Comparison of ENCODE assay signal across 8 cellular contexts in the genomic region with DNA sequence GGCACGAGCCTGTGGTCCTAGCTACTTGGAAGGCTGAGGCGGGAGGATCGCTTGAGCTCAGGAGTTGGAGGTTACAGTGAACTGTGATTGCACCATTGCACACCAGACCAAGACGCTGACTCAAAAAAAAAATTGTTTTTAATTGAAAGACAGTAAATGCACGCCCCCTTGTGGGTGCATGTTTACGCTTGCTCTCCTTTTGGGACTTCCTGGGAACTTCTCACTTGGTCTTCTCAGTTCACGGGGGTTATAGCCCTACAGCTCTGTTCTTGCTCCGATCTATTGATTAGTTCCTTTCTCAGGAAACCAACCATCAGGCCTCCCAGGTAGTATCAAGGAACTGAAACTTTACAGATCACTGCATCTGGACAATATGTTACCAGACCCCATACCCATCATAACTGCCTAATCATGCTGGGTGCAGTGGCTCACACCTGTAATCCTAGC. TPM values are rescaled to one million over a fixed set of nuclear protein-coding genes. Genes with fewer than 3 reads are reported as not detected.
A peak's percentile ranks its signal among the peaks of the same experiment; 100 is the strongest.
DNase-seq lines count a peak whose midpoint lies in the region; ATAC-seq and TF ChIP-seq lines count a peak whose summit lies in the region.

No MANE protein-coding gene starts in this region.

- intact Hi-C loops in uterus (cut with DNase I; ENCODE audit: low total_unique reads), result no loop called here

- H2AFZ ChIP-seq in parathyroid adenoma, result peak overlapping the region; percentile 30

- no peak for TF ChIP-seq POLR2A in uterus (IDR thresholded peaks at IDR 0.05)

- peak; percentile 59 for ATAC-seq in GM18907 (IDR thresholded peaks at IDR 0.05; ENCODE audit: unreplicated experiment)

- peak; percentile 74 for TF ChIP-seq CTCF in BE2C (IDR thresholded peaks at IDR 0.05; ENCODE audit: low read depth, low read length)
- peak; percentile 71 for TF ChIP-seq CTCF in RWPE1 (conservative IDR thresholded peaks at IDR 0.05; ENCODE audit: low read depth)
- TF ChIP-seq CTCF in fibroblast of villous mesenchyme (IDR thresholded peaks at IDR 0.05; ENCODE audit: insufficient read depth, low read depth, low read length), result peak; percentile 64
- TF ChIP-seq CTCF in parathyroid adenoma (IDR thresholded peaks at IDR 0.05), result peak; percentile 63
- TF ChIP-seq CTCF in uterus (IDR thresholded peaks at IDR 0.05), result peak; percentile 56 to 73 (median 62)

- DNase-seq in BE2C (peak; percentile 86), HuH-7 (ENCODE audit: low spot score) (peak; percentile 57), RWPE1 (ENCODE audit: low spot score) (peak; percentile 59), fibroblast of villous mesenchyme (ENCODE audit: low read depth) (peak; percentile 89), uterus (peak; percentile 72 to 85)
- peak; percentile 86 to 87 for DNase-seq in activated T-cell treated with anti-CD3 and anti-CD28 coated beads, Interleukin-2, amount 50 U/mL, for 48 hours

- H3K27me3 ChIP-seq in BE2C (no peaks in the 10 kb centered on the region), parathyroid adenoma (ENCODE audit: control insufficient read depth, insufficient read depth, low read length) (no peaks in the 10 kb centered on the region), uterus (no peaks in the 10 kb centered on the region)

- H3K79me2 ChIP-seq in parathyroid adenoma, result no peaks in the 10 kb centered on the region

- no peak overlapping the region for H3K9ac ChIP-seq in parathyroid adenoma

- POLR2A ChIA-PET in RWPE1 (lab: Yijun Ruan, JAX; ENCODE audit: low non-redundant PET), result no interaction called here

- H3K36me3 ChIP-seq in BE2C, result no peaks in the 10 kb centered on the region
- H3K36me3 ChIP-seq in parathyroid adenoma (ENCODE audit: control insufficient read depth, insufficient read depth, low read length), result no peaks in the 10 kb centered on the region
- H3K36me3 ChIP-seq in uterus, result no peaks in the 10 kb centered on the region

- H3K4me3 ChIP-seq in BE2C (ENCODE audit: low read depth, low read length) (no peak overlapping the region), fibroblast of villous mesenchyme (ENCODE audit: low read depth, low read length) (no peak overlapping the region), parathyroid adenoma (ENCODE audit: low read depth, low read length) (no peak overlapping the region), uterus (no peak overlapping the region)

- H3K4me2 ChIP-seq in parathyroid adenoma (ENCODE audit: low read length), result no peak overlapping the region

- H3K27ac ChIP-seq in RWPE1, result peak overlapping the region; percentile 50; the same call in 1 of the 2 replicates
- H3K27ac ChIP-seq in parathyroid adenoma, result no peak overlapping the region
- H3K27ac ChIP-seq in uterus, result no peak overlapping the region

- no peaks in the 10 kb centered on the region for H3K4me1 ChIP-seq in BE2C
- peaks cover 5% of the 10 kb centered on the region for H3K4me1 ChIP-seq in parathyroid adenoma
- no peaks in the 10 kb centered on the region for H3K4me1 ChIP-seq in uterus

- no peaks in the 10 kb centered on the region for H3K9me3 ChIP-seq in BE2C
- no peaks in the 10 kb centered on the region for H3K9me3 ChIP-seq in parathyroid adenoma (ENCODE audit: control insufficient read depth, low read length)
- no peaks in the 10 kb centered on the region for H3K9me3 ChIP-seq in uterus

- CTCF ChIA-PET in RWPE1 (lab: Yijun Ruan, JAX), result interaction anchor here (0.5 to 1.5 kb wide), 19 partner anchors 10 to 1268 kb away, joined by 3 to 13 read pairs (median 3); a partner anchor contains a TSS

RNA-seq across cellular contexts. Expression of a gene that starts 14.2 kb away (rescaled TPM):
- polyA plus RNA-seq in BE2C (2012; ENCODE audit: insufficient read depth, insufficient read length, low read depth), result 68.5 TPM
- 25.5 and 35.1 TPM in 2 replicates for total RNA-seq in fibroblast of villous mesenchyme
- 100 to 1,000 TPM in 1 of 4 donors, 10 to 100 TPM in 3; 48.2 to 137 (median 57.4) TPM for total RNA-seq in uterus

RNA-seq across cellular contexts. Expression of a gene that starts 31.1 kb away (rescaled TPM):
- polyA plus RNA-seq in BE2C (2012; ENCODE audit: insufficient read depth, insufficient read length, low read depth), result 2.0 TPM
- total RNA-seq in fibroblast of villous mesenchyme (not detected in 2 replicates), uterus (not detected)

RNA-seq across cellular contexts. Expression of a gene that starts 33.4 kb away (rescaled TPM):
- polyA plus RNA-seq in BE2C (2012; ENCODE audit: insufficient read depth, insufficient read length, low read depth), result 180 TPM
- 107 and 122 TPM in 2 replicates for total RNA-seq in fibroblast of villous mesenchyme
- total RNA-seq in uterus, result 100 to 1,000 TPM in 2 of 4 donors, 10 to 100 TPM in 2; 67.4 to 243 (median 100) TPM

RNA-seq across cellular contexts. Expression of a gene that starts 47.9 kb away (rescaled TPM):
- polyA plus RNA-seq in BE2C (2012; ENCODE audit: insufficient read depth, insufficient read length, low read depth), result 76.9 TPM
- total RNA-seq in fibroblast of villous mesenchyme (26.1 and 33.7 TPM in 2 replicates), uterus (10 to 100 TPM; 24.8 to 54.1 (median 43.7) TPM)
